ENCODE assay signal across 25 cellular contexts in the genomic region with DNA sequence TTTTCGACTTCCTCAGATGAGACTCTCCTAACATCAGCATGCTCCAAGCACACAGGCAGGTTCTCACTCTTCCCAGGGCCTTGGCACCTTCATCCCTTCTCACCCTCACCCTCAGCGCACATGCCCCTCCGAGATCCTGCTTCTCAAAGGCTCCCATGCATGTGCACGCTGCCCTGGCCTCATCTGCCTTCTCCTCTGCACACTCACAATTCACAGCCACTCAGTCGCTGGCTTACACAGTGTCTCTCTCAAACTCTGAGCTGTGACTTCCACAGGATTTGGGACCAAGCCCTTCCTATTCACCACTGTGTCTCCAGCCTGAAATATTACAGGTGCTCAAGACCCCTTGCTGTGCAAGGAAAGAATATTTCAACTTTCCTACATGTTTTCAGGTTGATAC.
"Had no signal": no experiment of that assay in that cellular context is flagged by ENCODE, and none has a peak within 500 bp of the region (broad histone marks: within the 10 kb centered on the region; RNA-seq: fewer than 3 reads in every experiment).

No MANE protein-coding gene starts in this region.

- H3K9me3 Mint-ChIP-seq: IgD-negative memory B cell had no signal

- H3K27ac ChIP-seq: HL-60, KMS-11, RWPE1 had no signal

- H3K27me3 Mint-ChIP-seq: IgD-negative memory B cell had no signal

- H3K4me3 ChIP-seq: K562 had no signal

- ATAC-seq: K562, Panc1, PC-3 had no signal

- DNase-seq: Kasumi-1, MM.1S, MV-4-11, NCI-H1092, NCI-H1105 treated with DMSO at 0.1 percent for 48 hours, NCI-H1417 treated with DMSO at 0.1 percent for 48 hours, NCI-H146, NCI-H1694 treated with DMSO at 0.1 percent for 48 hours, NCI-H1930, NCI-H2081, NCI-H2107, NCI-H2227 treated with DMSO at 0.1 percent for 48 hours, NCI-H524, NCI-H526 treated with DMSO at 0.1 percent for 48 hours, NCI-H774, PC-3, SHP77, SK-N-SH had no signal

- H3K9ac ChIP-seq: KMS-11, SK-N-SH had no signal

- FAIRE-seq: HTR-8/SVneo, K562 had no signal

- H3K9me3 ChIP-seq: SK-N-SH had no signal

- H3K4me2 ChIP-seq: KMS-11, SK-N-SH had no signal

- H3K4me3 Mint-ChIP-seq: IgD-negative memory B cell had no signal

- H3K27ac Mint-ChIP-seq: IgD-negative memory B cell had no signal
